ENCODE assay signal across 8 cellular contexts in the genomic region with DNA sequence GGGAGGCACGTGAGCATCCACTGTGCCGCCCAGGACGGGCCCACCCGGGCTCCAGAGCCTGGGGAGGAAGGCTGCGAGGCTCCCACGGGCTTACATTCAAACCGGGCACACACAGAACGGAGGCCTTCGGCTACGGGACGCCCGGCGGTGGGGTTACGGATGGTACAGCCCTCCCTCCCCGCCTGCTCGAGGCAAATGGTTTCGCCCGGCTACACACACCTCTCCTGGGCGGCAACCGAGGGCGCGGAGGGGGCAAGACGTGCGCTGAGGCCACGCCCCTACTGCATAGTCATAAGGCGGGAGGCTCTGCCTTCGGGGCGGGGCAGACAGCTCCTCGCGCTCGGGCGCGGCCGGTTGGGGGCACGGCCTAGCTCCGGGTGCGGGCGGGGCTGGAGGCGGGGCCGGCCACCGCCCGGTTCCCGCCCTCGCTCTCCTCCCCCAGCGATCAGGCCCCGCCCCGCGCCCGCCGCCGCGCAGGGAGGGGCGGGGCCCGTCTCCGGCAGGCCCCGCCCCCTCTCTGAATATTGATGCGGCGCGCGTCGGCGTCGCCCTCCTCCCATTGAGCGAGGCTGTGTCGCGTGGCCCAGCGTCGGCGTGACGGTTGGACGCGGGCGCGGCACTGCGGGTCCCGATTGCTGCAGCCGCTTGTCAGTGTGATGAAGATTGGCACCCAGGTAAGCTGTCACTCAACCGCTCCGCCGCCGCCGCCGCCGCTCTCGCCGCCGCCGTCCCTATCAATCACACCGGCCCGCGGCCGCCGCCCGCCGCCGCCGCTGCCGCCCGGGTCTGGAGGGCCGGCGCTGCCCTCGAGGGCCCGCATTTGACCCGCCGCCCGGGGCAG. TPM values are rescaled to one million over a fixed set of nuclear protein-coding genes. Genes with fewer than 3 reads are reported as not detected.
DNase-seq lines count a peak whose midpoint lies in the region; ATAC-seq lines count a peak whose summit lies in the region.

A gene with protein sequence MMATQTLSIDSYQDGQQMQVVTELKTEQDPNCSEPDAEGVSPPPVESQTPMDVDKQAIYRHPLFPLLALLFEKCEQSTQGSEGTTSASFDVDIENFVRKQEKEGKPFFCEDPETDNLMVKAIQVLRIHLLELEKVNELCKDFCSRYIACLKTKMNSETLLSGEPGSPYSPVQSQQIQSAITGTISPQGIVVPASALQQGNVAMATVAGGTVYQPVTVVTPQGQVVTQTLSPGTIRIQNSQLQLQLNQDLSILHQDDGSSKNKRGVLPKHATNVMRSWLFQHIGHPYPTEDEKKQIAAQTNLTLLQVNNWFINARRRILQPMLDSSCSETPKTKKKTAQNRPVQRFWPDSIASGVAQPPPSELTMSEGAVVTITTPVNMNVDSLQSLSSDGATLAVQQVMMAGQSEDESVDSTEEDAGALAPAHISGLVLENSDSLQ (plus strand): TSS at position 572 of the 841 bp plus-strand sequence. CDS start 29,820 bp downstream, outside the sequence.

- ATAC-seq in GM19397 (IDR thresholded peaks at IDR 0.05; ENCODE audit: unreplicated experiment) (peak; percentile 84), HG03565 (IDR thresholded peaks at IDR 0.05; ENCODE audit: unreplicated experiment) (peak; percentile 75), left lobe of liver (peak; percentile 90)

- DNase-seq in CD1c-positive myeloid dendritic cell (ENCODE audit: extremely low spot score) (peak; percentile 100), NCI-H748 treated with DMSO at 0.1 percent for 48 hours (lab: John Stamatoyannopoulos, UW) (peak; percentile 96), dedifferentiated amniotic fluid mesenchymal stem cell (ENCODE audit: extremely low spot score) (peak; percentile 97), left lobe of liver (ENCODE audit: low spot score) (peak; percentile 99)
- DNase-seq in activated CD4-positive, alpha-beta T cell treated with anti-CD3 and anti-CD28 coated beads, Interleukin-2, amount 50 U/mL, for 24 hours (ENCODE audit: low read depth in 1 of 2, low spot score in 1 of 2), result peak; percentile 96 to 98
- peak; percentile 98 to 99 for DNase-seq in stimulated activated CD4-positive, alpha-beta T cell treated with anti-CD3 and anti-CD28 coated beads, Interleukin-2, amount 100 ng/mL, for 24 hours

RNA-seq across cellular contexts. Expression of the gene that starts here (rescaled TPM):
- total RNA-seq in left lobe of liver, result 6.0 TPM

Comparison
In these comparisons a context has a peak if more than half of its experiments do, and no peak if none do; other contexts are left out.
1. Peak in every context shown above with its lines: DNase-seq and ATAC-seq.